8 cellular contexts compared by ENCODE assay signal in the genomic region with DNA sequence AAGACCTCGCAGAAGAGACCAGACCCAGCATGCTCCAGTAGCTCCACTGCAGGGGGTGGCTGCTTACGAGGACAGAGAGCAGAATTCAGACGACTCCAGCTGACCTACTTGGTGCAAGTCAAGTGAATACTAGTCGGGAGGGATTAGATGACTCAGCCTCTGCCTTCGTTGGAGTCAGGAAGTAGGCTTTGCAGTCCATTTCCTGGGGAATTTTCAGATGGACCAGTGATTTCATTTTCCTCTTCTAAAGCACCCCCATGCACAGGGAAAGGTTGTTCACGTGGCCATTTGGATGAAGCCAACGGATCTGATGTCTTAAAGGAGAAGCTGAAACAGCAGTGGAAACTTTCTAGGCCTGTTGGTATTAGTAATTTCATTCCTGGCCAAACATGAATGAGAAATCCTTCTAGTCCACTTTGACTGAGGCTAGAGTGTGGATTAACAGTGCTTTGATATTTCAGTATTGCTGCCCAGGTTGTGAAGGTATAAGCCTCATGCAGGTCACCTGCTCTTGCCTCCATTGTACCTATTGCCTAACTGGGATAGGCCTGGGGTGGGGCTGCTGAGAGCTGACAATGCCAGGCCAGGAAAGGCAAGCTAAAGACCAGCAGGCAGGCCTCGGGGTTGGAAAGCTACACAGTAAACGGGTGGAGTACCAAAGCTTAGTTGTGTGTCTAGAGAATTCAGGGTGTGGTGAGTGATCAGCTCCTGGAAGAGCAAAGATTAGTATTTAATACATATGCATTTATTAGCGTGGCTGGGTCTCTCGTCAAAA.
DNase-seq lines count a peak whose midpoint lies in the region; ATAC-seq and TF ChIP-seq lines count a peak whose summit lies in the region.

No MANE protein-coding gene starts in this region.

- peak overlapping the region; percentile 54; the same call in 1 of the 2 replicates for H3K27ac ChIP-seq in SK-N-MC
- H3K27ac ChIP-seq in foreskin keratinocyte, result peak overlapping the region; percentile 91

- peaks cover 36% of the 10 kb centered on the region for H3K4me1 ChIP-seq in foreskin keratinocyte

- H3K4me3 ChIP-seq in H7 (ENCODE audit: insufficient read depth, low read depth, low read length) (no peak overlapping the region), SK-N-MC (no peak overlapping the region; the same call in 1 of the 2 replicates)

- peak; percentile 14 for DNase-seq in H7
- peak; percentile 10 for DNase-seq in SK-N-MC (ENCODE audit: low read depth, low spot score)
- DNase-seq in foreskin keratinocyte, result peak; percentile 94 to 96
- peak; percentile 94 for DNase-seq in smooth muscle cell of the brain vasculature (ENCODE audit: low read depth, low spot score)
- no peak for DNase-seq in NOMO-1 treated with dmso at 0.1 percent for 144 hours (lab: John Stamatoyannopoulos, UW; ENCODE audit: unreplicated experiment)
- no peak for DNase-seq in NCI-H1105 (lab: John Stamatoyannopoulos, UW)

- H3K36me3 ChIP-seq in H7 (replicated peaks; ENCODE audit: control insufficient read depth, insufficient read depth, low read length) (no peaks in the 10 kb centered on the region), SK-N-MC (ENCODE audit: insufficient read depth, low read length) (no peaks in the 10 kb centered on the region)

- ATAC-seq in foreskin keratinocyte (peak; percentile 73), HG02970 (IDR thresholded peaks at IDR 0.05; ENCODE audit: low FRiP score, unreplicated experiment) (no peak), GM19324 (IDR thresholded peaks at IDR 0.05; ENCODE audit: low FRiP score, unreplicated experiment) (no peak)

- H3K9ac ChIP-seq in SK-N-MC (ENCODE audit: insufficient read length), result no peak overlapping the region

- TF ChIP-seq CTCF in foreskin keratinocyte (conservative IDR thresholded peaks at IDR 0.05), result no peak

- H3K27me3 ChIP-seq in H7 (ENCODE audit: control insufficient read depth, insufficient read depth, low read length) (no peaks in the 10 kb centered on the region), foreskin keratinocyte (no peaks in the 10 kb centered on the region)

- H3K9me3 ChIP-seq in SK-N-MC (ENCODE audit: low read depth, low read length), result no peaks in the 10 kb centered on the region

Comparison
In these comparisons a context has a peak if more than half of its experiments do, and no peak if none do; other contexts are left out.
1. DNase-seq: peak in H7 (single experiment), SK-N-MC (single experiment), foreskin keratinocyte (2 of 2) and smooth muscle cell of the brain vasculature (single experiment); none in NOMO-1 treated with dmso at 0.1 percent for 144 hours (single experiment) and NCI-H1105 (single experiment).